ENCODE assay signal across 8 cellular contexts in genomic region chr6:37514840-37515239, GRCh38. TPM values are rescaled to one million over a fixed set of nuclear protein-coding genes. Genes with fewer than 3 reads are reported as not detected.
A peak's percentile ranks its signal among the peaks of the same experiment; 100 is the strongest.
DNase-seq lines count a peak whose midpoint lies in the region; ATAC-seq and TF ChIP-seq lines count a peak whose summit lies in the region.

No MANE protein-coding gene starts in this region.

- CTCF ChIA-PET in activated CD8-positive, alpha-beta memory T cell treated with anti-CD3 and anti-CD28 coated beads, Interleukin-2, amount 10 ng/mL, durations not matched to agents 7 days and 5 days (lab: Charles Lee): interaction anchor here (7.8 kb wide), 1 partner anchor 11 kb away, joined by 79 read pairs; the partner anchor contains the start of gene CCDC167

- H3K27me3 Mint-ChIP-seq in activated CD8-positive, alpha-beta memory T cell treated with anti-CD3 and anti-CD28 coated beads, Interleukin-2, amount 10 ng/mL, durations not matched to agents 7 days and 5 days: no peaks in the 10 kb centered on the region
- H3K27me3 Mint-ChIP-seq in progenitor cell of endocrine pancreas: peaks cover 59% of the 10 kb centered on the region

- H3K36me3 Mint-ChIP-seq in activated CD8-positive, alpha-beta memory T cell treated with anti-CD3 and anti-CD28 coated beads, Interleukin-2, amount 10 ng/mL, durations not matched to agents 7 days and 5 days: no peaks in the 10 kb centered on the region
- no peaks in the 10 kb centered on the region for H3K36me3 Mint-ChIP-seq in progenitor cell of endocrine pancreas (ENCODE audit: insufficient read depth)

- H3K9me3 Mint-ChIP-seq in activated CD8-positive, alpha-beta memory T cell treated with anti-CD3 and anti-CD28 coated beads, Interleukin-2, amount 10 ng/mL, durations not matched to agents 7 days and 5 days (ENCODE audit: low read depth): no peaks in the 10 kb centered on the region
- peaks cover 5% of the 10 kb centered on the region for H3K9me3 Mint-ChIP-seq in progenitor cell of endocrine pancreas (ENCODE audit: low read depth)

- peaks cover 51% of the 10 kb centered on the region for H3K4me1 Mint-ChIP-seq in activated CD8-positive, alpha-beta memory T cell treated with anti-CD3 and anti-CD28 coated beads, Interleukin-2, amount 10 ng/mL, durations not matched to agents 7 days and 5 days
- peaks cover 36% of the 10 kb centered on the region for H3K4me1 Mint-ChIP-seq in progenitor cell of endocrine pancreas (ENCODE audit: low read depth)

- no peak for DNase-seq in activated CD8-positive, alpha-beta memory T cell treated with anti-CD3 and anti-CD28 coated beads, Interleukin-2, amount 10 ng/mL, durations not matched to agents 7 days and 5 days
- DNase-seq in activated CD8-positive, alpha-beta memory T cell treated with anti-CD3 and anti-CD28 coated beads for 24 hours: no peak
- DNase-seq in NCI-H146 (lab: John Stamatoyannopoulos, UW) (peak; percentile 76), astrocyte of the hippocampus (ENCODE audit: low read depth, low spot score) (peak; percentile 48), progenitor cell of endocrine pancreas (ENCODE audit: low spot score, unreplicated experiment) (no peak), HUDEP-2 (lab: John Stamatoyannopoulos, UW; ENCODE audit: unreplicated experiment in 76 of 76) (no peak)

- no peak for TF ChIP-seq CTCF in progenitor cell of endocrine pancreas (IDR thresholded peaks at IDR 0.05; ENCODE audit: unreplicated experiment)

- ATAC-seq in activated CD8-positive, alpha-beta memory T cell treated with anti-CD3 and anti-CD28 coated beads, Interleukin-2, amount 10 ng/mL, durations not matched to agents 7 days and 5 days: no peak
- no peak for ATAC-seq in HG03571 (IDR thresholded peaks at IDR 0.05; ENCODE audit: unreplicated experiment)
- no peak for ATAC-seq in HG02884 (IDR thresholded peaks at IDR 0.05; ENCODE audit: unreplicated experiment)

- H3K27ac Mint-ChIP-seq in activated CD8-positive, alpha-beta memory T cell treated with anti-CD3 and anti-CD28 coated beads, Interleukin-2, amount 10 ng/mL, durations not matched to agents 7 days and 5 days: peak overlapping the region; percentile 90
- H3K27ac Mint-ChIP-seq in progenitor cell of endocrine pancreas: peak overlapping the region; percentile 81

- peak overlapping the region; percentile 66 for H3K4me3 Mint-ChIP-seq in activated CD8-positive, alpha-beta memory T cell treated with anti-CD3 and anti-CD28 coated beads, Interleukin-2, amount 10 ng/mL, durations not matched to agents 7 days and 5 days
- no peak overlapping the region for H3K4me3 Mint-ChIP-seq in progenitor cell of endocrine pancreas (ENCODE audit: low read depth)

RNA-seq across cellular contexts. Expression of gene CCDC167, which starts 15.1 kb away (rescaled TPM):
- 10 to 100 TPM; 73.8 to 83.4 TPM for total RNA-seq in activated CD8-positive, alpha-beta memory T cell treated with anti-CD3 and anti-CD28 coated beads, Interleukin-2, amount 10 ng/mL, durations not matched to agents 7 days and 5 days
- 44.1 and 44.9 TPM in 2 replicates for total RNA-seq in progenitor cell of endocrine pancreas

Comparison
In these comparisons a context has a peak if more than half of its experiments do, and no peak if none do; other contexts are left out.
1. DNase-seq: peak in NCI-H146 (single experiment) and astrocyte of the hippocampus (single experiment); none in activated CD8-positive, alpha-beta memory T cell treated with anti-CD3 and anti-CD28 coated beads, Interleukin-2, amount 10 ng/mL, durations not matched to agents 7 days and 5 days (single experiment), activated CD8-positive, alpha-beta memory T cell treated with anti-CD3 and anti-CD28 coated beads for 24 hours (single experiment), progenitor cell of endocrine pancreas (single experiment) and HUDEP-2 (0 of 76).